Comparison of ENCODE assay signal across 18 cellular contexts in genomic region chr5:34791761-34792244, GRCh38. TPM values are rescaled to one million over a fixed set of nuclear protein-coding genes. Genes with fewer than 3 reads are reported as not detected.
DNase-seq lines count a peak whose midpoint lies in the region; ATAC-seq and TF ChIP-seq lines count a peak whose summit lies in the region.
"Had no signal": no experiment of that assay in that cellular context is flagged by ENCODE, and none has a peak within 500 bp of the region (broad histone marks: within the 10 kb centered on the region; RNA-seq: fewer than 3 reads in every experiment).

No MANE protein-coding gene starts in this region.

- no peak for TF ChIP-seq RAD21 in SK-N-SH (IDR thresholded peaks at IDR 0.05; ENCODE audit: low read length)

- WGBS in SK-N-SH (ENCODE audit: low lambda C conversion rate): 44% methylated on average over 5 of the region's 5 CpGs

- H3K9me3 ChIP-seq in SK-N-SH: no peaks in the 10 kb centered on the region

- CTCF ChIA-PET in SK-N-SH (lab: Yijun Ruan, JAX): interaction anchor here (0.5 kb wide), 1 partner anchor 22 kb away, joined by 3 read pairs; no protein-coding TSS in a partner anchor

- no peaks in the 10 kb centered on the region for H3K9me2 ChIP-seq in SK-N-SH

- no peaks in the 10 kb centered on the region for H3K27me3 ChIP-seq in SK-N-SH (ENCODE audit: insufficient read depth)
- H3K27me3 ChIP-seq: stomach had no signal

- peak; percentile 52 for DNase-seq in EH (ENCODE audit: low read depth)
- DNase-seq in SK-N-SH: no peak
- DNase-seq in fibroblast of peridontal ligament (ENCODE audit: extremely low read depth): peak; percentile 17
- DNase-seq in neural crest cell (ENCODE audit: low read depth, low spot score): no peak
- no peak for DNase-seq in NCI-H69 (lab: John Stamatoyannopoulos, UW)
- no peak for DNase-seq in NCI-H446 (lab: John Stamatoyannopoulos, UW)
- DNase-seq: DMS153, NCI-H2029 treated with DMSO at 0.1 percent for 48 hours, RPMI8226, stomach had no signal

- no peak overlapping the region for H3K4me3 ChIP-seq in SK-N-SH (ENCODE audit: low read depth in 2 of 2, low read length in 1 of 2)
- H3K4me3 ChIP-seq: coronary artery, stomach had no signal

- peak overlapping the region; percentile 12 for H3K27ac Mint-ChIP-seq in neural crest cell (ENCODE audit: unreplicated experiment)
- H3K27ac Mint-ChIP-seq in activated T-helper 17 cell treated with anti-CD3 and anti-CD28 coated beads, Interleukin-2, amount 50 U/mL, for 72 hours: no peak overlapping the region
- H3K27ac Mint-ChIP-seq: activated naive CD4-positive, alpha-beta T cell treated with anti-CD3 and anti-CD28 coated beads, Interleukin-2, amount 50 U/mL, for 24 hours; B cell had no signal

- peaks cover 11% of the 10 kb centered on the region for H3K36me3 Mint-ChIP-seq in neural crest cell (ENCODE audit: low read depth)
- H3K36me3 Mint-ChIP-seq in activated T-helper 17 cell treated with anti-CD3 and anti-CD28 coated beads, Interleukin-2, amount 50 U/mL, for 72 hours (ENCODE audit: low read depth): no peaks in the 10 kb centered on the region
- H3K36me3 Mint-ChIP-seq: activated naive CD4-positive, alpha-beta T cell treated with anti-CD3 and anti-CD28 coated beads, Interleukin-2, amount 50 U/mL, for 24 hours had no signal

- TF ChIP-seq EP300 in SK-N-SH (IDR thresholded peaks at IDR 0.05; ENCODE audit: borderline replicate concordance in 1 of 2, low read depth in 1 of 2, low read length in 1 of 2): no peak

- H3K79me2 ChIP-seq in SK-N-SH (ENCODE audit: insufficient read depth): peaks cover 88% of the 10 kb centered on the region

- peak overlapping the region; percentile 40 for H3K4me2 ChIP-seq in SK-N-SH

- peaks cover 4% of the 10 kb centered on the region for H3K9me3 Mint-ChIP-seq in neural crest cell
- H3K9me3 Mint-ChIP-seq in activated T-helper 17 cell treated with anti-CD3 and anti-CD28 coated beads, Interleukin-2, amount 50 U/mL, for 72 hours: peaks cover 5% of the 10 kb centered on the region

- H3K27ac ChIP-seq in SK-N-SH (ENCODE audit: low read depth in 2 of 2, low read length in 1 of 2): peak overlapping the region in 1 of 2 experiments; percentile 74; a peak in 2 of 4 replicates
- H3K27ac ChIP-seq: coronary artery, stomach had no signal

- peak overlapping the region; percentile 23; the same call in 1 of the 2 replicates for H3K9ac ChIP-seq in SK-N-SH

- ATAC-seq in GM21515 (IDR thresholded peaks at IDR 0.05; ENCODE audit: unreplicated experiment): no peak
- ATAC-seq in activated T-helper 17 cell treated with anti-CD3 and anti-CD28 coated beads, Interleukin-2, amount 50 U/mL, for 72 hours (replicated peaks): no peak
- ATAC-seq: activated CD4-positive, CD25-positive, alpha-beta regulatory T cell treated with anti-CD3 and anti-CD28 coated beads, Interleukin-2, amount 50 U/mL, for 24 hours; esophagus mucosa had no signal

- no peak for TF ChIP-seq CTCF in SK-N-SH (IDR thresholded peaks at IDR 0.05)
- TF ChIP-seq CTCF in neural crest cell (conservative IDR thresholded peaks at IDR 0.05): no peak

- H3K4me3 Mint-ChIP-seq in neural crest cell: no peak overlapping the region
- H3K4me3 Mint-ChIP-seq in activated T-helper 17 cell treated with anti-CD3 and anti-CD28 coated beads, Interleukin-2, amount 50 U/mL, for 72 hours: no peak overlapping the region
- H3K4me3 Mint-ChIP-seq: activated naive CD4-positive, alpha-beta T cell treated with anti-CD3 and anti-CD28 coated beads, Interleukin-2, amount 50 U/mL, for 24 hours; B cell had no signal

- POLR2A ChIA-PET in SK-N-SH (lab: Yijun Ruan, JAX): no interaction called here

- no peak overlapping the region for H2AFZ ChIP-seq in SK-N-SH (ENCODE audit: low read depth)

- no peaks in the 10 kb centered on the region for H3K27me3 Mint-ChIP-seq in neural crest cell (ENCODE audit: low read depth)
- peaks cover 4% of the 10 kb centered on the region for H3K27me3 Mint-ChIP-seq in activated T-helper 17 cell treated with anti-CD3 and anti-CD28 coated beads, Interleukin-2, amount 50 U/mL, for 72 hours

- H3K4me1 ChIP-seq in SK-N-SH (ENCODE audit: control insufficient read depth in 1 of 2, insufficient read depth in 2 of 2, low read depth in 1 of 2, low read length in 1 of 2): peaks cover 0 to 17% of the 10 kb centered on the region in 2 experiments; a peak in 3 of 4 replicates

- no peaks in the 10 kb centered on the region for H4K20me1 ChIP-seq in SK-N-SH (ENCODE audit: insufficient read depth)

- peaks cover 3% of the 10 kb centered on the region for H3K4me1 Mint-ChIP-seq in neural crest cell
- no peaks in the 10 kb centered on the region for H3K4me1 Mint-ChIP-seq in activated T-helper 17 cell treated with anti-CD3 and anti-CD28 coated beads, Interleukin-2, amount 50 U/mL, for 72 hours
- H3K4me1 Mint-ChIP-seq: activated naive CD4-positive, alpha-beta T cell treated with anti-CD3 and anti-CD28 coated beads, Interleukin-2, amount 50 U/mL, for 24 hours; B cell had no signal

- peaks cover under 1 to 12% of the 10 kb centered on the region in 2 experiments for H3K36me3 ChIP-seq in SK-N-SH (replicated peaks in 1 of 2; ENCODE audit: control insufficient read depth in 1 of 2, insufficient read depth in 2 of 2, low read length in 1 of 2)

- peaks cover 26% of the 10 kb centered on the region for H3F3A ChIP-seq in SK-N-SH (replicated peaks; ENCODE audit: insufficient read depth)

TF ChIP-seq in SK-N-SH, 30 proteins besides CTCF, POLR2A, EP300 and RAD21:
- TF ChIP-seq FOSL2 (IDR thresholded peaks at IDR 0.05; ENCODE audit: borderline replicate concordance, low read depth): peak; percentile 40; the same call in 1 of the 2 replicates
- peak; percentile 7; the same call in 1 of the 2 replicates for TF ChIP-seq TCF12 (IDR thresholded peaks at IDR 0.05)
- TF ChIP-seq JUND (IDR thresholded peaks at IDR 0.05): 0 out of 2 replicates have a peak, but pooled peaks have one; percentile 24
- TF ChIP-seq TAF1 (IDR thresholded peaks at IDR 0.05; ENCODE audit: borderline replicate concordance, low read depth, low read length): no peak
TF ChIP-seq in SK-N-SH: peak in this region for 3.

RNA-seq across cellular contexts. Expression of gene TTC23L, which starts 47.2 kb away (rescaled TPM):
- polyA plus RNA-seq in SK-N-SH (2012; rRNA removed): 0.49 and 0.54 TPM in 2 replicates
- polyA plus RNA-seq in SK-N-SH (2012; cell fraction: cytosol; rRNA removed): 0.17 TPM in 2 replicates
- 0.54 and 1.0 TPM in 2 replicates for polyA plus RNA-seq in SK-N-SH (2012; cell fraction: nucleus; rRNA removed)
- 1.6 and 2.3 TPM in 2 replicates for total RNA-seq in neural crest cell
- total RNA-seq in activated T-helper 17 cell treated with anti-CD3 and anti-CD28 coated beads, Interleukin-2, amount 50 U/mL, for 72 hours: under 1 TPM in 1 of 2 donors, not detected in 1; 0.08 TPM
- total RNA-seq: esophagus mucosa, mesenteric fat pad had no signal

Comparison
In these comparisons a context has a peak if more than half of its experiments do, and no peak if none do; other contexts are left out.
1. DNase-seq: peak in EH (single experiment) and fibroblast of peridontal ligament (single experiment); none in SK-N-SH (single experiment), neural crest cell (single experiment), NCI-H69 (single experiment) and NCI-H446 (0 of 2).